In genomic region chr11:830295-831131, GRCh38 we compare ENCODE assay signal across 9 cellular contexts. TPM values are rescaled to one million over a fixed set of nuclear protein-coding genes. Genes with fewer than 3 reads are reported as not detected.
DNase-seq lines count a peak whose midpoint lies in the region; TF ChIP-seq lines count a peak whose summit lies in the region.
"Had no signal": no experiment of that assay in that cellular context is flagged by ENCODE, and none has a peak within 500 bp of the region (broad histone marks: within the 10 kb centered on the region; RNA-seq: fewer than 3 reads in every experiment).

No MANE protein-coding gene starts in this region.

- no peak overlapping the region for H2AFZ ChIP-seq in PC-9

- peak overlapping the region in 1 of 2 donors; percentile 94 for H3K27ac ChIP-seq in breast epithelium
- H3K27ac ChIP-seq in iPS-20b (ENCODE audit: low read length), result no peak overlapping the region
- H3K27ac ChIP-seq in PC-9, result no peak overlapping the region
- H3K27ac ChIP-seq: SJSA1 had no signal

- TF ChIP-seq CTCF in breast epithelium (IDR thresholded peaks at IDR 0.05) (no peak), PC-9 (conservative IDR thresholded peaks at IDR 0.05) (no peak)

- H3K4me3 ChIP-seq in breast epithelium, result peak overlapping the region; percentile 36 to 79 (median 45)
- H3K4me3 ChIP-seq in iPS-20b (ENCODE audit: low read length), result peak overlapping the region; percentile 56
- H3K4me3 ChIP-seq in PC-9, result no peak overlapping the region
- H3K4me3 ChIP-seq: SJSA1 had no signal

- H3K4me2 ChIP-seq in PC-9, result no peak overlapping the region

- no peaks in the 10 kb centered on the region for H3K9me3 ChIP-seq in ES-I3 (ENCODE audit: control insufficient read depth, insufficient read depth, low read length)
- H3K9me3 ChIP-seq in breast epithelium, result no peaks in the 10 kb centered on the region
- no peaks in the 10 kb centered on the region for H3K9me3 ChIP-seq in iPS-20b (ENCODE audit: insufficient read depth, low read depth, low read length)
- H3K9me3 ChIP-seq in PC-9 (ENCODE audit: insufficient read depth, low read depth), result no peaks in the 10 kb centered on the region
- H3K9me3 ChIP-seq: SJSA1 had no signal

- peak overlapping the region; percentile 53; the same call in 1 of the 2 replicates for H3K9ac ChIP-seq in ES-I3 (ENCODE audit: low read depth, low read length)
- no peak overlapping the region for H3K9ac ChIP-seq in iPS-20b (ENCODE audit: low read depth, low read length)

- POLR2A ChIA-PET in PC-9 (lab: Charles Lee; ENCODE audit: unreplicated experiment), result no interaction called here

- intact Hi-C loops in breast epithelium (cut with DNase I; ENCODE audit: low total_unique reads) (no loop called here), PC-9 (cut with micrococcal nuclease; ENCODE audit: unreplicated experiment) (no loop called here)

- H3F3A ChIP-seq in PC-9 (ENCODE audit: insufficient read depth, low read depth), result peaks cover 21% of the 10 kb centered on the region; the same call in 1 of the 2 replicates

- H3K79me2 ChIP-seq in PC-9 (ENCODE audit: low read depth), result peaks cover 12% of the 10 kb centered on the region

- no peak for TF ChIP-seq POLR2A in breast epithelium (IDR thresholded peaks at IDR 0.05)

- no peaks in the 10 kb centered on the region for H4K20me1 ChIP-seq in PC-9 (ENCODE audit: insufficient read depth)

- no TSS peak for BruUV-seq in PC-9 (replicated peaks; lab: Mats Ljungman, UMichigan)

- H3K4me1 ChIP-seq in ES-I3 (ENCODE audit: insufficient read depth, low read length) (peaks cover 22% of the 10 kb centered on the region), breast epithelium (peaks cover 37 to 48% of the 10 kb centered on the region in 2 donors), iPS-20b (ENCODE audit: insufficient read depth, low read length) (peaks cover 25% of the 10 kb centered on the region), PC-9 (replicated peaks; ENCODE audit: insufficient read depth) (peaks cover 35% of the 10 kb centered on the region)

- CTCF ChIA-PET in PC-9 (lab: Charles Lee), result no interaction called here

- H3K36me3 ChIP-seq in ES-I3 (ENCODE audit: insufficient read depth, low read length) (no peaks in the 10 kb centered on the region), breast epithelium (no peaks in the 10 kb centered on the region), iPS-20b (ENCODE audit: insufficient read depth, low read depth, low read length) (no peaks in the 10 kb centered on the region), PC-9 (ENCODE audit: low read depth) (no peaks in the 10 kb centered on the region)

- DNase-seq in HuH-7 (ENCODE audit: low spot score), result peak; percentile 88
- peak in 4 of 5 donors; percentile 42 to 49 (median 46) for DNase-seq in T-helper 1 cell
- DNase-seq in breast epithelium (ENCODE audit: low spot score in 2 of 2), result peak; percentile 74 to 75
- DNase-seq in stimulated activated CD4-positive, alpha-beta T cell treated with anti-CD3 and anti-CD28 coated beads, Interleukin-15, amount 100 ng/mL, for 24 hours, result peak; percentile 76
- no peak for DNase-seq in PC-9
- no peak for DNase-seq in NCI-H446 (lab: John Stamatoyannopoulos, UW)

- no peaks in the 10 kb centered on the region for H3K27me3 ChIP-seq in breast epithelium
- H3K27me3 ChIP-seq in iPS-20b (ENCODE audit: insufficient read depth, low read length), result peaks cover 77% of the 10 kb centered on the region
- H3K27me3 ChIP-seq in PC-9 (ENCODE audit: insufficient read depth, low read depth), result no peaks in the 10 kb centered on the region

- no peaks in the 10 kb centered on the region for H3K9me2 ChIP-seq in PC-9 (ENCODE audit: insufficient read depth)

RNA-seq across cellular contexts. Expression of gene CD151, which starts 2.2 kb away (rescaled TPM):
- total RNA-seq in breast epithelium (100 to 1,000 TPM; 209 to 847 (median 343) TPM), PC-9 (2021) (184 and 199 TPM in 2 replicates)

RNA-seq across cellular contexts. Expression of gene CRACR2B, which starts 2.8 kb away (rescaled TPM):
- total RNA-seq in breast epithelium (100 to 1,000 TPM in 1 of 3 donors, 10 to 100 TPM in 2; 14.7 to 152 (median 86.2) TPM), PC-9 (2021) (17.5 and 21.2 TPM in 2 replicates)
- total RNA-seq: SJSA1 had no signal

RNA-seq across cellular contexts. Expression of gene PNPLA2, which starts 11.8 kb away (rescaled TPM):
- total RNA-seq in breast epithelium, result 100 to 1,000 TPM; 103 to 266 (median 109) TPM
- total RNA-seq in PC-9 (2021), result 137 and 142 TPM in 2 replicates

RNA-seq across cellular contexts. Expression of gene POLR2L, which starts 11.8 kb away (rescaled TPM):
- total RNA-seq in breast epithelium (100 to 1,000 TPM in 1 of 3 donors, 10 to 100 TPM in 2; 51.8 to 126 (median 96.7) TPM), PC-9 (2021) (87.4 and 99.7 TPM in 2 replicates)

RNA-seq across cellular contexts. Expression of gene TSPAN4, which starts 12.1 kb away (rescaled TPM):
- total RNA-seq in breast epithelium (100 to 1,000 TPM in 2 of 3 donors, 10 to 100 TPM in 1; 72.4 to 217 (median 107) TPM), PC-9 (2021) (30.4 and 43.6 TPM in 2 replicates)

Comparison
In these comparisons a context has a peak if more than half of its experiments do, and no peak if none do; other contexts are left out.
1. DNase-seq: peak in HuH-7 (single experiment), T-helper 1 cell (4 of 5), breast epithelium (2 of 2) and stimulated activated CD4-positive, alpha-beta T cell treated with anti-CD3 and anti-CD28 coated beads, Interleukin-15, amount 100 ng/mL, for 24 hours (single experiment); none in PC-9 (0 of 2) and NCI-H446 (0 of 2).